In the genomic region with DNA sequence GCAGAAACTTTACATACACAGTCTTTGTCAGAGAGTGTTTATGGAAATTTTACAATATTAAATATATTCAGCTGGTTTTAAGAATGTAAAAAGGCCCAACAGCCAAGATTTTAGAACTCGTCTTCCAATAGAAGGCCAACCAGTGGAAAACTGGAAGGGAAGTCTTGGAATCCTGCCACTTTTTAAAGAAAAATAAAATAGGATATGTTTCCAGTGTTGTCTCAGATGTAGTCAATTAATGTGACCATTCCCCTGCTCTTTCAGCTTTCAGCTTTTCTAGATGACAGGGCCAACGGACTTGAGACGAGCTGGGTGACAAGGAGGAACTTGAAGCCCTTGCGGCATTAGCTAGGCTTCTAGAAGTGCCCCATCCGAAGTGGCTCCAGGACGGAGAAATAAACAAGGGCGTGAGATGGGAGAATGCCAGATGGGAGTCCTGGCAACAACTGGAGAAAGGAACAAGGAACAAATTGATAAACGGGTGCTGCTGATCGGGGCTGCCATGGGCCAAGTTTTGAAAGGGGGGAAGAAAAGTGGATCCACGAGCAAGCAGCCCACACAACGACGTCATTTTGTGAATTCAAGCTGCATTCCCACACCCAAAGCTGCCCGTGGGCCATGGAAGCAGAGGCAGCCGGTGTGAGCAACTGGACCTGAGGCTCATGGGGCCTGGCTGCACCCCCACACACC, we compare ENCODE assay signal across 12 cellular contexts. TPM values are rescaled to one million over a fixed set of nuclear protein-coding genes. Genes with fewer than 3 reads are reported as not detected.
A peak's percentile ranks its signal among the peaks of the same experiment; 100 is the strongest.
DNase-seq lines count a peak whose midpoint lies in the region; ATAC-seq and TF ChIP-seq lines count a peak whose summit lies in the region.
"Had no signal": no experiment of that assay in that cellular context is flagged by ENCODE, and none has a peak within 500 bp of the region (broad histone marks: within the 10 kb centered on the region; RNA-seq: fewer than 3 reads in every experiment).

No MANE protein-coding gene starts in this region.

- H3K36me3 Mint-ChIP-seq in CD4-positive, alpha-beta T cell (ENCODE audit: low read depth), result no peaks in the 10 kb centered on the region

- peak overlapping the region; percentile 28 to 33 for H3K27ac ChIP-seq in mucosa of rectum (ENCODE audit: low read depth in 2 of 2, low read length in 2 of 2)
- H3K27ac ChIP-seq in testis, result peak overlapping the region; percentile 70 to 82
- no peak overlapping the region for H3K27ac ChIP-seq in CD4-positive, alpha-beta T cell (ENCODE audit: low read depth, low read length)

- POLR2A ChIA-PET in GM10248 (lab: Yijun Ruan, JAX), result no interaction called here
- POLR2A ChIA-PET in CD4-positive, alpha-beta T cell (lab: Charles Lee), result no interaction called here

- no peak for TF ChIP-seq CTCF in testis (IDR thresholded peaks at IDR 0.05)
- no peak for TF ChIP-seq CTCF in GM10248 (IDR thresholded peaks at IDR 0.05; ENCODE audit: control extremely low read depth, extremely low read depth, low read depth, missing control alignments)
- TF ChIP-seq CTCF in CD4-positive, alpha-beta T cell (IDR thresholded peaks at IDR 0.05), result no peak

- no peak for ATAC-seq in HG02642 (IDR thresholded peaks at IDR 0.05; ENCODE audit: poor library complexity, unreplicated experiment)
- ATAC-seq in CD4-positive, alpha-beta T cell (ENCODE audit: poor library complexity), result no peak

- WGBS in testis, 2 donors, result 23 to 45% methylated on average over 11 to 14 of the region's 14 CpGs

- intact Hi-C loops in testis (cut with DNase I; ENCODE audit: low total_unique reads), result no loop called here
- intact Hi-C loops in CD4-positive, alpha-beta T cell (cut with DNase I, micrococcal nuclease), result no loop called here

- TF ChIP-seq POLR2A in testis (IDR thresholded peaks at IDR 0.05), result no peak

- no peaks in the 10 kb centered on the region for H3K27me3 Mint-ChIP-seq in CD4-positive, alpha-beta T cell

- H3K27ac Mint-ChIP-seq in CD4-positive, alpha-beta T cell, result no peak overlapping the region
- H3K27ac Mint-ChIP-seq: T-helper 1 cell treated with Interleukin-12 subunit alpha and Interleukin-12 subunit beta and Interleukin-4 antibody, amounts not matched to agents 30 μg/mL and 1 μg/mL, for 36 hours had no signal

- H3K4me3 Mint-ChIP-seq in CD4-positive, alpha-beta T cell, result no peak overlapping the region
- H3K4me3 Mint-ChIP-seq: T-helper 1 cell treated with Interleukin-12 subunit alpha and Interleukin-12 subunit beta and Interleukin-4 antibody, amounts not matched to agents 30 μg/mL and 1 μg/mL, for 36 hours had no signal

- H3K4me3 ChIP-seq in adipocyte (ENCODE audit: low read length) (no peak overlapping the region), mucosa of rectum (ENCODE audit: low read length in 2 of 2) (no peak overlapping the region), testis (no peak overlapping the region)
- H3K4me3 ChIP-seq: MG63 had no signal

- CTCF ChIA-PET in GM10248 (lab: Yijun Ruan, JAX), result interaction anchor here (1.2 to 1.3 kb wide), 2 partner anchors 18 to 22 kb away, joined by 3 read pairs; no protein-coding TSS in a partner anchor
- CTCF ChIA-PET in CD4-positive, alpha-beta T cell (lab: Charles Lee), result no interaction called here

- no peaks in the 10 kb centered on the region for H3K4me1 Mint-ChIP-seq in CD4-positive, alpha-beta T cell (ENCODE audit: low read depth)

- H3K4me1 ChIP-seq in adipocyte (ENCODE audit: control insufficient read depth, insufficient read depth, low read length), result peaks cover 31% of the 10 kb centered on the region
- H3K4me1 ChIP-seq in mucosa of rectum (ENCODE audit: control insufficient read depth in 2 of 2, insufficient read depth in 2 of 2, low read length in 2 of 2), result peaks cover 15 to 37% of the 10 kb centered on the region in 2 donors
- H3K4me1 ChIP-seq in testis, result peaks cover 73% of the 10 kb centered on the region

- H3K36me3 ChIP-seq in adipocyte (ENCODE audit: control insufficient read depth, insufficient read depth, low read length, severe bottlenecking), result no peaks in the 10 kb centered on the region
- H3K36me3 ChIP-seq in mucosa of rectum (ENCODE audit: control insufficient read depth in 2 of 2, insufficient read depth in 2 of 2, low read length in 2 of 2), result peaks cover 6 to 9% of the 10 kb centered on the region in 2 donors
- H3K36me3 ChIP-seq in testis (ENCODE audit: low read depth, missing control alignments), result no peaks in the 10 kb centered on the region

- H3K9me3 ChIP-seq in adipocyte (ENCODE audit: control insufficient read depth, low read length), result no peaks in the 10 kb centered on the region
- no peaks in the 10 kb centered on the region for H3K9me3 ChIP-seq in mucosa of rectum (ENCODE audit: control insufficient read depth in 2 of 2, low read length in 2 of 2)
- no peaks in the 10 kb centered on the region for H3K9me3 ChIP-seq in testis
- no peaks in the 10 kb centered on the region for H3K9me3 ChIP-seq in CD4-positive, alpha-beta T cell (ENCODE audit: control insufficient read depth, low read length)
- H3K9me3 ChIP-seq: MG63 had no signal

- no peaks in the 10 kb centered on the region for H3K9me3 Mint-ChIP-seq in CD4-positive, alpha-beta T cell
- H3K9me3 Mint-ChIP-seq: T-helper 1 cell treated with Interleukin-12 subunit alpha and Interleukin-12 subunit beta and Interleukin-4 antibody, amounts not matched to agents 30 μg/mL and 1 μg/mL, for 36 hours had no signal

- DNase-seq in adipocyte (ENCODE audit: low read depth) (peak; percentile 71), fibroblast of peridontal ligament (ENCODE audit: extremely low read depth) (peak; percentile 92), testis (peak; percentile 81), GM10248 (ENCODE audit: extremely low spot score) (no peak), NCI-H2029 treated with DMSO at 0.1 percent for 48 hours (lab: John Stamatoyannopoulos, UW) (no peak)
- DNase-seq in CD4-positive, alpha-beta T cell, result no peak
- DNase-seq: DMS153; MG63; NK-92 treated with Interleukin-12 subunit alpha and Interleukin-12 subunit beta, amount 100 ng/mL, for 24 hours had no signal

- H3K9ac ChIP-seq in adipocyte (ENCODE audit: low read length) (no peak overlapping the region), mucosa of rectum (ENCODE audit: low read depth in 1 of 2, low read length in 2 of 2) (no peak overlapping the region)

- H3K27me3 ChIP-seq in adipocyte (replicated peaks; ENCODE audit: control insufficient read depth, insufficient read depth, low read length) (no peaks in the 10 kb centered on the region), mucosa of rectum (ENCODE audit: control insufficient read depth in 2 of 2, insufficient read depth in 2 of 2, low read length in 2 of 2) (no peaks in the 10 kb centered on the region), testis (no peaks in the 10 kb centered on the region)
- H3K27me3 ChIP-seq in CD4-positive, alpha-beta T cell (ENCODE audit: control insufficient read depth, insufficient read depth, low read length), result no peaks in the 10 kb centered on the region
- H3K27me3 ChIP-seq: MG63 had no signal

RNA-seq across cellular contexts. Expression of gene CTBP2, which starts 42.3 kb away (rescaled TPM):
- total RNA-seq in testis, result 10 to 100 TPM; 44.7 to 79.5 TPM
- 52.4 TPM for polyA plus RNA-seq in testis (ENCODE audit: insufficient read depth, low read depth, low replicate concordance)
- total RNA-seq in CD4-positive, alpha-beta T cell, result under 1 TPM in 1 of 2 experiments, not detected in 1; 0.17 TPM

Comparison
In these comparisons a context has a peak if more than half of its experiments do, and no peak if none do; other contexts are left out.
1. DNase-seq: peak in adipocyte (single experiment), fibroblast of peridontal ligament (single experiment) and testis (single experiment); none in GM10248 (single experiment), CD4-positive, alpha-beta T cell (0 of 10) and NCI-H2029 treated with DMSO at 0.1 percent for 48 hours (single experiment).
2. RNA of gene CTBP2, which starts 42.3 kb away (total RNA-seq): 44.7 to 79.5 TPM in testis; 0.17 TPM in CD4-positive, alpha-beta T cell; every median in the first group is over 10 times any median in the second.